Comparison of ENCODE assay signal across 10 cellular contexts in genomic region chr5:53069626-53070025, GRCh38. TPM values are rescaled to one million over a fixed set of nuclear protein-coding genes. Genes with fewer than 3 reads are reported as not detected.
DNase-seq lines count a peak whose midpoint lies in the region; ATAC-seq and TF ChIP-seq lines count a peak whose summit lies in the region.
"Had no signal": no experiment of that assay in that cellular context is flagged by ENCODE, and none has a peak within 500 bp of the region (broad histone marks: within the 10 kb centered on the region; RNA-seq: fewer than 3 reads in every experiment).

No MANE protein-coding gene starts in this region.

- ATAC-seq in GM18505 (IDR thresholded peaks at IDR 0.05; ENCODE audit: unreplicated experiment): no peak
- ATAC-seq in omental fat pad (ENCODE audit: low FRiP score): no peak
- ATAC-seq: left cardiac atrium had no signal

- H2AFZ ChIP-seq in ACC112 (ENCODE audit: low read length, unreplicated experiment): no peak overlapping the region

- no peaks in the 10 kb centered on the region for H3K27me3 ChIP-seq in ACC112 (ENCODE audit: insufficient read depth, low read length)

- H3K4me1 ChIP-seq in ACC112 (ENCODE audit: control insufficient read depth, insufficient read depth, low read length, unreplicated experiment): peaks cover 10% of the 10 kb centered on the region

- TF ChIP-seq POLR2A in GM18505 (IDR thresholded peaks at IDR 0.05; ENCODE audit: borderline replicate concordance, extremely low read depth, insufficient read depth, insufficient read length): no peak

- H3K79me2 ChIP-seq in ACC112 (ENCODE audit: control insufficient read depth, insufficient read depth, low read length, unreplicated experiment): no peaks in the 10 kb centered on the region

- DNase-seq in NCI-H146 (lab: John Stamatoyannopoulos, UW) (peak; percentile 72), kidney tubule cell (ENCODE audit: low spot score) (peak; percentile 71), DMS 273 treated with DMSO at 0.1 percent for 48 hours (lab: John Stamatoyannopoulos, UW) (no peak), omental fat pad (ENCODE audit: low spot score) (no peak)
- DNase-seq in activated effector memory CD4-positive, alpha-beta T cell treated with Interleukin-2 at 50 U/mL for 16 hours: peak; percentile 4
- no peak for DNase-seq in effector CD8-positive, alpha-beta T cell (lab: John Stamatoyannopoulos, UW)
- DNase-seq: left cardiac atrium, NCI-H1105 treated with DMSO at 0.1 percent for 48 hours had no signal

- no peak overlapping the region for H3K4me3 ChIP-seq in ACC112 (ENCODE audit: low read depth, low read length)

- 0 out of 2 replicates have a peak overlapping the region, but pooled peaks have one; percentile 3 for H3K27ac ChIP-seq in ACC112 (ENCODE audit: low read depth, low read length)

- peaks cover 32% of the 10 kb centered on the region for H3K36me3 ChIP-seq in ACC112 (ENCODE audit: insufficient read depth, low read length)

- TF ChIP-seq CTCF in omental fat pad (IDR thresholded peaks at IDR 0.05): no peak

RNA-seq across cellular contexts. Expression of gene MOCS2, which starts 39.9 kb away (rescaled TPM):
- 10 to 100 TPM; 24.1 to 45.3 (median 37.6) TPM for total RNA-seq in omental fat pad

Comparison
In these comparisons a context has a peak if more than half of its experiments do, and no peak if none do; other contexts are left out.
1. DNase-seq: peak in NCI-H146 (single experiment), activated effector memory CD4-positive, alpha-beta T cell treated with Interleukin-2 at 50 U/mL for 16 hours (single experiment) and kidney tubule cell (single experiment); none in DMS 273 treated with DMSO at 0.1 percent for 48 hours (single experiment), omental fat pad (single experiment) and effector CD8-positive, alpha-beta T cell (single experiment).